In genomic region chr7:98213296-98213873, GRCh38 we compare ENCODE assay signal across 18 cellular contexts. TPM values are rescaled to one million over a fixed set of nuclear protein-coding genes. Genes with fewer than 3 reads are reported as not detected.
DNase-seq lines count a peak whose midpoint lies in the region; ATAC-seq, FAIRE-seq and TF ChIP-seq lines count a peak whose summit lies in the region.
"Had no signal": no experiment of that assay in that cellular context is flagged by ENCODE, and none has a peak within 500 bp of the region (broad histone marks: within the 10 kb centered on the region; RNA-seq: fewer than 3 reads in every experiment).

No MANE protein-coding gene starts in this region.

- H3K9me2 ChIP-seq in SK-N-SH: no peaks in the 10 kb centered on the region

- H3K4me1 ChIP-seq in SK-N-SH (ENCODE audit: control insufficient read depth in 1 of 2, insufficient read depth in 2 of 2, low read depth in 1 of 2, low read length in 1 of 2): peaks cover 0 to 3% of the 10 kb centered on the region in 2 experiments; a peak in 1 of 4 replicates
- H3K4me1 ChIP-seq in HepG2 (ENCODE audit: insufficient read depth, low read length): peaks cover 28% of the 10 kb centered on the region
- H3K4me1 ChIP-seq in CD8-positive, alpha-beta T cell (ENCODE audit: insufficient read depth, low read length): peaks cover 5% of the 10 kb centered on the region
- H3K4me1 ChIP-seq: colonic mucosa had no signal

- H4K20me1 ChIP-seq in SK-N-SH (ENCODE audit: insufficient read depth) (no peaks in the 10 kb centered on the region), HepG2 (ENCODE audit: insufficient read depth, low read length) (no peaks in the 10 kb centered on the region)

- H2AFZ ChIP-seq in SK-N-SH (ENCODE audit: low read depth) (no peak overlapping the region), HepG2 (ENCODE audit: low read length) (no peak overlapping the region)

- TF ChIP-seq RAD21 in SK-N-SH (IDR thresholded peaks at IDR 0.05; ENCODE audit: low read length) (no peak), HepG2 (CRISPR knock-in tag; IDR thresholded peaks at IDR 0.05) (no peak)

- H3K4me2 ChIP-seq in SK-N-SH (no peak overlapping the region), HepG2 (ENCODE audit: low read depth, low read length) (no peak overlapping the region)

- no peaks in the 10 kb centered on the region for H3F3A ChIP-seq in SK-N-SH (replicated peaks; ENCODE audit: insufficient read depth)

- DNase-seq in GM06990 (ENCODE audit: extremely low read depth, insufficient read length): no peak
- peak; percentile 41 for DNase-seq in SK-N-SH
- DNase-seq in HepG2 (ENCODE audit: low spot score): no peak
- no peak for DNase-seq in stimulated activated effector memory CD8-positive, alpha-beta T cell treated with anti-CD3 and anti-CD28 coated beads, Interleukin-12 subunit alpha, Interleukin-12 subunit beta, amount 100 ng/mL, for 72 hours (ENCODE audit: low spot score in 2 of 2)
- no peak for DNase-seq in effector memory CD8-positive, alpha-beta T cell
- no peak for DNase-seq in CD8-positive, alpha-beta T cell
- DNase-seq: activated CD4-positive, alpha-beta T cell treated with anti-CD3 and anti-CD28 coated beads for 36 hours; brain microvascular endothelial cell; colonic mucosa; IMR-90; NCI-H1417 treated with DMSO at 0.1 percent for 48 hours; NCI-H2171 treated with DMSO at 0.1 percent for 48 hours; NCI-H526; nucleus accumbens; SW 1271 had no signal

- FAIRE-seq in HepG2 (lab: Jason Lieb, UNC): no peak

- H3K27ac Mint-ChIP-seq in stimulated activated effector memory CD8-positive, alpha-beta T cell treated with anti-CD3 and anti-CD28 coated beads, Interleukin-12 subunit alpha, Interleukin-12 subunit beta, amount 100 ng/mL, for 72 hours: no peak overlapping the region
- H3K27ac Mint-ChIP-seq in effector memory CD8-positive, alpha-beta T cell: no peak overlapping the region
- no peak overlapping the region for H3K27ac Mint-ChIP-seq in CD8-positive, alpha-beta T cell
- H3K27ac Mint-ChIP-seq: activated CD4-positive, alpha-beta T cell treated with anti-CD3 and anti-CD28 coated beads for 36 hours had no signal

- peaks cover 5% of the 10 kb centered on the region for H3K4me1 Mint-ChIP-seq in stimulated activated effector memory CD8-positive, alpha-beta T cell treated with anti-CD3 and anti-CD28 coated beads, Interleukin-12 subunit alpha, Interleukin-12 subunit beta, amount 100 ng/mL, for 72 hours
- H3K4me1 Mint-ChIP-seq in effector memory CD8-positive, alpha-beta T cell (ENCODE audit: low read depth in 2 of 2): peaks cover 0 to 1% of the 10 kb centered on the region in 2 donors
- H3K4me1 Mint-ChIP-seq in CD8-positive, alpha-beta T cell (ENCODE audit: low read depth): peaks cover 7% of the 10 kb centered on the region

- BruUV-seq in HepG2 (replicated peaks; lab: Mats Ljungman, UMichigan): no TSS peak

- H3K4me3 ChIP-seq in GM06990 (replicated peaks; ENCODE audit: low read depth, low read length) (peak overlapping the region; percentile 7), SK-N-SH (ENCODE audit: low read depth in 2 of 2, low read length in 1 of 2) (no peak overlapping the region), HepG2 (replicated peaks in 1 of 3; ENCODE audit: insufficient read depth in 1 of 3, low read depth in 2 of 3, low read length in 3 of 3) (no peak overlapping the region)
- no peak overlapping the region for H3K4me3 ChIP-seq in CD8-positive, alpha-beta T cell (ENCODE audit: low read depth, low read length)
- H3K4me3 ChIP-seq: colonic mucosa, suprapubic skin had no signal

- H3K36me3 ChIP-seq in GM06990 (ENCODE audit: control insufficient read depth, insufficient read depth, low read length): no peaks in the 10 kb centered on the region; the same call in none of the 2 replicates
- peaks cover 0 to 6% of the 10 kb centered on the region in 2 experiments for H3K36me3 ChIP-seq in SK-N-SH (replicated peaks in 1 of 2; ENCODE audit: control insufficient read depth in 1 of 2, insufficient read depth in 2 of 2, low read length in 1 of 2)
- H3K36me3 ChIP-seq in HepG2 (replicated peaks in 1 of 2; ENCODE audit: control insufficient read depth in 1 of 2, insufficient read depth in 2 of 2, low read length in 2 of 2): no peaks in the 10 kb centered on the region; a peak in 1 of 5 replicates
- no peaks in the 10 kb centered on the region for H3K36me3 ChIP-seq in CD8-positive, alpha-beta T cell (ENCODE audit: insufficient read depth, low read length)
- H3K36me3 ChIP-seq: colonic mucosa had no signal

- H3K9ac ChIP-seq in SK-N-SH (no peak overlapping the region), HepG2 (ENCODE audit: insufficient read depth, low read depth, low read length) (no peak overlapping the region)

- TF ChIP-seq CTCF in GM06990 (IDR thresholded peaks at IDR 0.05; ENCODE audit: insufficient read depth, low read length, poor library complexity, severe bottlenecking) (no peak), SK-N-SH (IDR thresholded peaks at IDR 0.05) (no peak), HepG2 (CRISPR knock-in tag; IDR thresholded peaks at IDR 0.05) (no peak)
- TF ChIP-seq CTCF in CD8-positive, alpha-beta T cell (IDR thresholded peaks at IDR 0.05): no peak

- no peaks in the 10 kb centered on the region for H3K9me3 Mint-ChIP-seq in stimulated activated effector memory CD8-positive, alpha-beta T cell treated with anti-CD3 and anti-CD28 coated beads, Interleukin-12 subunit alpha, Interleukin-12 subunit beta, amount 100 ng/mL, for 72 hours
- no peaks in the 10 kb centered on the region for H3K9me3 Mint-ChIP-seq in effector memory CD8-positive, alpha-beta T cell
- no peaks in the 10 kb centered on the region for H3K9me3 Mint-ChIP-seq in CD8-positive, alpha-beta T cell

- TF ChIP-seq POLR2A in HepG2 (IDR thresholded peaks at IDR 0.05; ENCODE audit: insufficient read depth in 1 of 2, low read depth in 2 of 2, low read length in 2 of 2): no peak

- H3K4me3 Mint-ChIP-seq in stimulated activated effector memory CD8-positive, alpha-beta T cell treated with anti-CD3 and anti-CD28 coated beads, Interleukin-12 subunit alpha, Interleukin-12 subunit beta, amount 100 ng/mL, for 72 hours: peak overlapping the region; percentile 18
- no peak overlapping the region for H3K4me3 Mint-ChIP-seq in effector memory CD8-positive, alpha-beta T cell
- H3K4me3 Mint-ChIP-seq in CD8-positive, alpha-beta T cell: no peak overlapping the region
- H3K4me3 Mint-ChIP-seq: activated CD4-positive, alpha-beta T cell treated with anti-CD3 and anti-CD28 coated beads for 36 hours had no signal

- no peaks in the 10 kb centered on the region for H3K9me3 ChIP-seq in SK-N-SH
- H3K9me3 ChIP-seq in HepG2 (ENCODE audit: low read length): no peaks in the 10 kb centered on the region
- H3K9me3 ChIP-seq in CD8-positive, alpha-beta T cell (ENCODE audit: low read length): no peaks in the 10 kb centered on the region
- H3K9me3 ChIP-seq: colonic mucosa, suprapubic skin had no signal

- POLR2A ChIA-PET in SK-N-SH (lab: Yijun Ruan, JAX): no interaction called here
- POLR2A ChIA-PET in HepG2 (lab: Yijun Ruan, JAX): no interaction called here
- POLR2A ChIA-PET in CD8-positive, alpha-beta T cell (lab: Charles Lee): interaction anchor here (5.2 kb wide), 1 partner anchor 10 kb away, joined by 26 read pairs; no protein-coding TSS in a partner anchor

- intact Hi-C loops in HepG2 (cut with micrococcal nuclease; ENCODE audit: unreplicated experiment): no loop called here
- intact Hi-C loops in CD8-positive, alpha-beta T cell (cut with DNase I, micrococcal nuclease): no loop called here

- CTCF ChIA-PET in SK-N-SH (lab: Yijun Ruan, JAX): interaction anchor here (0.7 to 3.4 kb wide), 4 partner anchors 10 to 192 kb away, joined by 3 to 20 read pairs (median 5); no protein-coding TSS in a partner anchor
- CTCF ChIA-PET in HepG2 (lab: Yijun Ruan, JAX; ENCODE audit: low intra/inter-chr PET ratio, low total read pairs): no interaction called here
- CTCF ChIA-PET in CD8-positive, alpha-beta T cell (lab: Charles Lee): interaction anchor here (0.9 kb wide), 1 partner anchor 107 kb away, joined by 3 read pairs; no protein-coding TSS in a partner anchor

- 92% methylated on average over 8 of the region's 8 CpGs for WGBS in SK-N-SH (ENCODE audit: low lambda C conversion rate)
- WGBS in HepG2 (ENCODE audit: low lambda C conversion rate): 94% methylated on average over 8 of the region's 8 CpGs

- H3K79me2 ChIP-seq in SK-N-SH (ENCODE audit: insufficient read depth) (no peaks in the 10 kb centered on the region), HepG2 (ENCODE audit: insufficient read depth, low read length) (no peaks in the 10 kb centered on the region)

- H3K36me3 Mint-ChIP-seq in stimulated activated effector memory CD8-positive, alpha-beta T cell treated with anti-CD3 and anti-CD28 coated beads, Interleukin-12 subunit alpha, Interleukin-12 subunit beta, amount 100 ng/mL, for 72 hours: peaks cover 11% of the 10 kb centered on the region
- peaks cover 21% of the 10 kb centered on the region for H3K36me3 Mint-ChIP-seq in effector memory CD8-positive, alpha-beta T cell (ENCODE audit: insufficient read depth)
- H3K36me3 Mint-ChIP-seq in CD8-positive, alpha-beta T cell: peaks cover 19% of the 10 kb centered on the region

- ATAC-seq in HepG2 (no peak), HG03354 (IDR thresholded peaks at IDR 0.05; ENCODE audit: poor library complexity, severe bottlenecking, unreplicated experiment) (no peak)
- no peak for ATAC-seq in stimulated activated effector memory CD8-positive, alpha-beta T cell treated with anti-CD3 and anti-CD28 coated beads, Interleukin-12 subunit alpha, Interleukin-12 subunit beta, amount 100 ng/mL, for 72 hours
- no peak for ATAC-seq in effector memory CD8-positive, alpha-beta T cell (replicated peaks)
- ATAC-seq in CD8-positive, alpha-beta T cell: no peak
- ATAC-seq: activated CD4-positive, alpha-beta T cell treated with anti-CD3 and anti-CD28 coated beads for 36 hours had no signal

- H3K27me3 Mint-ChIP-seq in effector memory CD8-positive, alpha-beta T cell: no peaks in the 10 kb centered on the region
- no peaks in the 10 kb centered on the region for H3K27me3 Mint-ChIP-seq in CD8-positive, alpha-beta T cell (ENCODE audit: low read depth)
- H3K27me3 Mint-ChIP-seq: activated CD4-positive, alpha-beta T cell treated with anti-CD3 and anti-CD28 coated beads for 36 hours had no signal

- TF ChIP-seq EP300 in SK-N-SH (IDR thresholded peaks at IDR 0.05; ENCODE audit: borderline replicate concordance in 1 of 2, low read depth in 1 of 2, low read length in 1 of 2) (no peak), HepG2 (IDR thresholded peaks at IDR 0.05; ENCODE audit: low read depth in 2 of 2, low read length in 2 of 2) (no peak), HepG2 (CRISPR knock-in tag; IDR thresholded peaks at IDR 0.05; ENCODE audit: borderline replicate concordance) (no peak)

- in situ Hi-C loops in HepG2 (cut with HindIII; ENCODE audit: extremely low pct_ligation_motif_present, low pct_unique_long_range_greater_than_20kb): no loop called here

- no peak overlapping the region for H3K27ac ChIP-seq in SK-N-SH (ENCODE audit: low read depth in 2 of 2, low read length in 1 of 2)
- no peak overlapping the region for H3K27ac ChIP-seq in HepG2 (ENCODE audit: extremely low read length, insufficient read depth, low read length)
- no peak overlapping the region for H3K27ac ChIP-seq in CD8-positive, alpha-beta T cell (ENCODE audit: low read depth, low read length)
- H3K27ac ChIP-seq: brain microvascular endothelial cell, colonic mucosa, HL-60, suprapubic skin had no signal

- H3K27me3 ChIP-seq in GM06990 (replicated peaks; ENCODE audit: control insufficient read depth, insufficient read depth, low read length) (no peaks in the 10 kb centered on the region), SK-N-SH (ENCODE audit: insufficient read depth) (no peaks in the 10 kb centered on the region), HepG2 (ENCODE audit: control insufficient read depth in 1 of 2, insufficient read depth in 2 of 2, low read length in 2 of 2) (no peaks in the 10 kb centered on the region)
- no peaks in the 10 kb centered on the region for H3K27me3 ChIP-seq in CD8-positive, alpha-beta T cell (ENCODE audit: insufficient read depth, low read length)
- H3K27me3 ChIP-seq: brain microvascular endothelial cell, colonic mucosa had no signal

RNA-seq across cellular contexts. Expression of gene BHLHA15, which starts 2.1 kb away (rescaled TPM):
- 0.10 TPM in 1 of 2 replicates, not detected in the other for polyA plus RNA-seq in SK-N-SH (2012; rRNA removed)
- 0.17 TPM in 1 of 2 replicates, not detected in the other for polyA plus RNA-seq in SK-N-SH (2012; cell fraction: cytosol; rRNA removed)
- 0.23 TPM in 2 replicates for polyA plus RNA-seq in SK-N-SH (2012; cell fraction: nucleus; rRNA removed)
- 4.4 and 6.1 TPM in 2 replicates for total RNA-seq in HepG2 (2016; rRNA removed; fragmentation: Illumina TruSeq; extraction: Trizol)
- 0.44 and 1.3 TPM in 2 replicates for total RNA-seq in HepG2 (2016; cell fraction: cytosol; rRNA removed; fragmentation: Illumina TruSeq; extraction: Trizol; ENCODE audit: low read depth)
- total RNA-seq in HepG2 (2016; cell fraction: insoluble cytoplasmic fraction; rRNA removed; fragmentation: Illumina TruSeq; extraction: Trizol): 4.0 and 5.3 TPM in 2 replicates
- 2.9 and 3.3 TPM in 2 replicates for total RNA-seq in HepG2 (2016; cell fraction: membrane; rRNA removed; fragmentation: Illumina TruSeq; extraction: Trizol)
- total RNA-seq in HepG2 (2016; cell fraction: nucleus; rRNA removed; fragmentation: Illumina TruSeq; extraction: Trizol): 3.8 and 5.3 TPM in 2 replicates
- polyA plus RNA-seq in HepG2 (2011; rRNA removed): 1.9 and 2.3 TPM in 2 replicates
- polyA plus RNA-seq in HepG2 (2011; cell fraction: cytosol; rRNA removed): 2.0 and 3.2 TPM in 2 replicates
- 2.5 and 3.0 TPM in 2 replicates for polyA plus RNA-seq in HepG2 (2011; cell fraction: nucleus; rRNA removed)
- polyA plus RNA-seq in HepG2 (2012): 0.83 and 1.6 TPM in 2 replicates
- 0.18 and 0.37 TPM in 2 replicates for polyA plus RNA-seq in HepG2 (2016; cell fraction: cytosol; fragmentation: Illumina TruSeq; extraction: Trizol; ENCODE audit: low read depth)
- polyA plus RNA-seq in HepG2 (2016; cell fraction: insoluble cytoplasmic fraction; fragmentation: Illumina TruSeq; extraction: Trizol; ENCODE audit: low read depth): 2.3 and 3.1 TPM in 2 replicates
- polyA plus RNA-seq in HepG2 (2016; cell fraction: membrane; fragmentation: Illumina TruSeq; extraction: Trizol; ENCODE audit: low read depth): 0.77 and 1.0 TPM in 2 replicates
- 3.6 and 4.4 TPM in 2 replicates for polyA plus RNA-seq in HepG2 (2016; cell fraction: nucleus; fragmentation: Illumina TruSeq; extraction: Trizol; ENCODE audit: insufficient read depth, low read depth)
- polyA minus RNA-seq in HepG2 (2011; rRNA and poly(A)+ RNA removed; ENCODE audit: low replicate concordance): 2.7 TPM in 1 of 2 replicates, not detected in the other
- polyA minus RNA-seq in HepG2 (2011; cell fraction: cytosol; rRNA and poly(A)+ RNA removed): 2.5 and 3.4 TPM in 2 replicates
- 1.8 and 2.7 TPM in 2 replicates for polyA minus RNA-seq in HepG2 (2011; cell fraction: nucleus; rRNA and poly(A)+ RNA removed)
- not detected for total RNA-seq in CD8-positive, alpha-beta T cell
- total RNA-seq: IMR-90 had no signal
- polyA plus RNA-seq: IMR-90 had no signal

RNA-seq across cellular contexts. Expression of gene TECPR1, which starts 38.6 kb away (rescaled TPM):
- 6.6 and 6.8 TPM in 2 replicates for polyA plus RNA-seq in SK-N-SH (2012; rRNA removed)
- polyA plus RNA-seq in SK-N-SH (2012; cell fraction: cytosol; rRNA removed): 3.3 and 4.3 TPM in 2 replicates
- 26.3 and 41.0 TPM in 2 replicates for polyA plus RNA-seq in SK-N-SH (2012; cell fraction: nucleus; rRNA removed)
- total RNA-seq in HepG2 (2016; rRNA removed; fragmentation: Illumina TruSeq; extraction: Trizol): 6.3 and 8.3 TPM in 2 replicates
- 1.5 and 2.3 TPM in 2 replicates for total RNA-seq in HepG2 (2016; cell fraction: cytosol; rRNA removed; fragmentation: Illumina TruSeq; extraction: Trizol; ENCODE audit: low read depth)
- total RNA-seq in HepG2 (2016; cell fraction: insoluble cytoplasmic fraction; rRNA removed; fragmentation: Illumina TruSeq; extraction: Trizol): 5.7 and 9.5 TPM in 2 replicates
- 2.0 and 2.8 TPM in 2 replicates for total RNA-seq in HepG2 (2016; cell fraction: membrane; rRNA removed; fragmentation: Illumina TruSeq; extraction: Trizol)
- 10.0 and 10.5 TPM in 2 replicates for total RNA-seq in HepG2 (2016; cell fraction: nucleus; rRNA removed; fragmentation: Illumina TruSeq; extraction: Trizol)
- polyA plus RNA-seq in HepG2 (2011; rRNA removed): 2.3 and 2.5 TPM in 2 replicates
- polyA plus RNA-seq in HepG2 (2011; cell fraction: cytosol; rRNA removed): 1.4 and 2.3 TPM in 2 replicates
- 15.9 and 17.4 TPM in 2 replicates for polyA plus RNA-seq in HepG2 (2011; cell fraction: nucleus; rRNA removed)
- 4.7 and 7.6 TPM in 2 replicates for polyA plus RNA-seq in HepG2 (2012)
- polyA plus RNA-seq in HepG2 (2016; cell fraction: cytosol; fragmentation: Illumina TruSeq; extraction: Trizol; ENCODE audit: low read depth): 0.37 and 0.40 TPM in 2 replicates
- 2.7 and 2.9 TPM in 2 replicates for polyA plus RNA-seq in HepG2 (2016; cell fraction: insoluble cytoplasmic fraction; fragmentation: Illumina TruSeq; extraction: Trizol; ENCODE audit: low read depth)
- polyA plus RNA-seq in HepG2 (2016; cell fraction: membrane; fragmentation: Illumina TruSeq; extraction: Trizol; ENCODE audit: low read depth): 0.61 and 0.71 TPM in 2 replicates
- 15.6 and 16.9 TPM in 2 replicates for polyA plus RNA-seq in HepG2 (2016; cell fraction: nucleus; fragmentation: Illumina TruSeq; extraction: Trizol; ENCODE audit: insufficient read depth, low read depth)
- polyA minus RNA-seq in HepG2 (2011; rRNA and poly(A)+ RNA removed; ENCODE audit: low replicate concordance): 2.3 and 6.5 TPM in 2 replicates
- 2.5 and 4.0 TPM in 2 replicates for polyA minus RNA-seq in HepG2 (2011; cell fraction: cytosol; rRNA and poly(A)+ RNA removed)
- polyA minus RNA-seq in HepG2 (2011; cell fraction: nucleus; rRNA and poly(A)+ RNA removed): 5.9 and 7.1 TPM in 2 replicates
- total RNA-seq in CD8-positive, alpha-beta T cell: 10 to 100 TPM; 64.4 to 68.2 TPM
